19 cellular contexts compared by ENCODE assay signal in the genomic region with DNA sequence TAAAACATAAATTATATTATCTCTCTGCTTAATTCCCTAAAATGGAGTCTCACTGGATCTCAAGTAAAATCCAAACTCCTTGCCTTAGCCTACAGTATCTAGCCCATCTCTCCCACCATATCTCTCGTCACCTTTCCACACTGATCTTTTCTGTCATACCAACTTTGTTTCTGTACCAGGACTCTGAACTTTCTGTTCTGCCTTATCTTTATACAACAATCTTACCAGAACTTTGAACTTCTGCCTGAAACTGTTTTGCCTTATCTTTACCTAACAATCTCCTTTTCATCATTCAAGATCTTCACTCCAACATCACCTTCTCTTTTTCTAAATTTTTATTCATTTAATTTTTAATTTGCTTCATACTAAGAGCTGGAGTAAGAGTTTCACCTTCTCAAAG.
"Had no signal": no experiment of that assay in that cellular context is flagged by ENCODE, and none has a peak within 500 bp of the region (broad histone marks: within the 10 kb centered on the region; RNA-seq: fewer than 3 reads in every experiment).

No MANE protein-coding gene starts in this region.

- H3K36me3 ChIP-seq: uterus had no signal

- DNase-seq: activated B cell treated with CpG ODN at 0.5 μM for 24 hours; activated CD8-positive, alpha-beta memory T cell treated with anti-CD3 and anti-CD28 coated beads, Interleukin-2, amount 50 U/mL, for 4 hours; activated T-cell treated with anti-CD3 and anti-CD28 coated beads, Interleukin-2, amount 50 U/mL, for 48 hours; amniotic stem cell; caudate nucleus; cortex of kidney; effector CD4-positive, alpha-beta T cell; hippocampal formation; left lung; mammary epithelial cell; naive B cell; pancreas; sigmoid colon; stimulated activated CD4-positive, alpha-beta T cell treated with anti-CD3 and anti-CD28 coated beads, Interleukin-12 subunit alpha, Interleukin-12 subunit beta, amount 100 ng/mL, for 4 hours; uterus had no signal

- H3K27me3 ChIP-seq: esophagus muscularis mucosa, left lung, pancreas, sigmoid colon, uterus had no signal

- H3K27ac Mint-ChIP-seq: activated B cell treated with CpG ODN at 0.5 μM for 24 hours; stimulated activated effector memory CD8-positive, alpha-beta T cell treated with anti-CD3 and anti-CD28 coated beads, Interleukin-12 subunit alpha, Interleukin-12 subunit beta, amount 100 ng/mL, for 72 hours had no signal

- H3K4me3 Mint-ChIP-seq: activated B cell treated with CpG ODN at 0.5 μM for 24 hours; naive B cell; stimulated activated effector memory CD8-positive, alpha-beta T cell treated with anti-CD3 and anti-CD28 coated beads, Interleukin-12 subunit alpha, Interleukin-12 subunit beta, amount 100 ng/mL, for 72 hours had no signal

- H3K4me1 ChIP-seq: esophagus muscularis mucosa, pancreas, sigmoid colon, uterus had no signal

- ATAC-seq: left lung; pancreas; SK-N-SH treated with all-trans-retinoic acid at 6 μM for 48 hours; stimulated activated effector memory CD8-positive, alpha-beta T cell treated with anti-CD3 and anti-CD28 coated beads, Interleukin-12 subunit alpha, Interleukin-12 subunit beta, amount 100 ng/mL, for 72 hours had no signal

- H3K9me3 ChIP-seq: esophagus muscularis mucosa, left lung, pancreas, sigmoid colon, thoracic aorta, uterus had no signal

- H3K27ac ChIP-seq: esophagus muscularis mucosa, left lung, pancreas, sigmoid colon, thoracic aorta, uterus had no signal

- H3K4me3 ChIP-seq: esophagus muscularis mucosa, left lung, pancreas, sigmoid colon, thoracic aorta, uterus had no signal

- H3K27me3 Mint-ChIP-seq: activated B cell treated with CpG ODN at 0.5 μM for 24 hours, naive B cell had no signal

- H3K9me3 Mint-ChIP-seq: stimulated activated effector memory CD8-positive, alpha-beta T cell treated with anti-CD3 and anti-CD28 coated beads, Interleukin-12 subunit alpha, Interleukin-12 subunit beta, amount 100 ng/mL, for 72 hours had no signal
